Comparison of ENCODE assay signal across 15 cellular contexts in genomic region chr3:40463579-40463978, GRCh38. TPM values are rescaled to one million over a fixed set of nuclear protein-coding genes. Genes with fewer than 3 reads are reported as not detected.
"Had no signal": no experiment of that assay in that cellular context is flagged by ENCODE, and none has a peak within 500 bp of the region (broad histone marks: within the 10 kb centered on the region; RNA-seq: fewer than 3 reads in every experiment).

No MANE protein-coding gene starts in this region.

- ATAC-seq: foreskin keratinocyte; left cardiac atrium; lower lobe of right lung; right cardiac atrium; stimulated activated memory B cell treated with anti-CD40 and anti-IgM and Interleukin-4, amounts not matched to agents 10 μg/mL and 1 μg/mL and 100 μg/mL, for 72 hours had no signal

- H3K9ac ChIP-seq: SK-N-SH had no signal

- H3K27me3 ChIP-seq: cardiac muscle cell, foreskin keratinocyte, upper lobe of left lung had no signal

- H3K4me2 ChIP-seq: SK-N-SH, smooth muscle cell had no signal

- DNase-seq: activated effector memory CD4-positive, alpha-beta T cell treated with Interleukin-2 at 50 U/mL for 16 hours; effector CD4-positive, alpha-beta T cell; foreskin keratinocyte; left cardiac atrium; lower lobe of right lung; midbrain; right cardiac atrium; SK-N-SH; upper lobe of left lung had no signal

- FAIRE-seq: colon, endothelial cell of umbilical vein had no signal

- H3K27me3 Mint-ChIP-seq: progenitor cell of endocrine pancreas; stimulated activated memory B cell treated with anti-CD40 and anti-IgM and Interleukin-4, amounts not matched to agents 10 μg/mL and 1 μg/mL and 100 μg/mL, for 72 hours had no signal

- H3K4me3 ChIP-seq: cardiac muscle cell, lower lobe of right lung, smooth muscle cell, upper lobe of left lung had no signal

- H3K9me3 Mint-ChIP-seq: stimulated activated memory B cell treated with anti-CD40 and anti-IgM and Interleukin-4, amounts not matched to agents 10 μg/mL and 1 μg/mL and 100 μg/mL, for 72 hours had no signal

- H3K27ac ChIP-seq: cardiac muscle cell, foreskin keratinocyte, lower lobe of right lung, upper lobe of left lung had no signal

- H3K4me3 Mint-ChIP-seq: stimulated activated memory B cell treated with anti-CD40 and anti-IgM and Interleukin-4, amounts not matched to agents 10 μg/mL and 1 μg/mL and 100 μg/mL, for 72 hours had no signal

- H3K9me3 ChIP-seq: lower lobe of right lung, SK-N-SH, upper lobe of left lung had no signal

RNA-seq across cellular contexts. Expression of gene ZNF619, which starts 13.3 kb away (rescaled TPM):
- polyA plus RNA-seq: cardiac muscle cell had no signal
